15 cellular contexts compared by ENCODE assay signal in the genomic region with DNA sequence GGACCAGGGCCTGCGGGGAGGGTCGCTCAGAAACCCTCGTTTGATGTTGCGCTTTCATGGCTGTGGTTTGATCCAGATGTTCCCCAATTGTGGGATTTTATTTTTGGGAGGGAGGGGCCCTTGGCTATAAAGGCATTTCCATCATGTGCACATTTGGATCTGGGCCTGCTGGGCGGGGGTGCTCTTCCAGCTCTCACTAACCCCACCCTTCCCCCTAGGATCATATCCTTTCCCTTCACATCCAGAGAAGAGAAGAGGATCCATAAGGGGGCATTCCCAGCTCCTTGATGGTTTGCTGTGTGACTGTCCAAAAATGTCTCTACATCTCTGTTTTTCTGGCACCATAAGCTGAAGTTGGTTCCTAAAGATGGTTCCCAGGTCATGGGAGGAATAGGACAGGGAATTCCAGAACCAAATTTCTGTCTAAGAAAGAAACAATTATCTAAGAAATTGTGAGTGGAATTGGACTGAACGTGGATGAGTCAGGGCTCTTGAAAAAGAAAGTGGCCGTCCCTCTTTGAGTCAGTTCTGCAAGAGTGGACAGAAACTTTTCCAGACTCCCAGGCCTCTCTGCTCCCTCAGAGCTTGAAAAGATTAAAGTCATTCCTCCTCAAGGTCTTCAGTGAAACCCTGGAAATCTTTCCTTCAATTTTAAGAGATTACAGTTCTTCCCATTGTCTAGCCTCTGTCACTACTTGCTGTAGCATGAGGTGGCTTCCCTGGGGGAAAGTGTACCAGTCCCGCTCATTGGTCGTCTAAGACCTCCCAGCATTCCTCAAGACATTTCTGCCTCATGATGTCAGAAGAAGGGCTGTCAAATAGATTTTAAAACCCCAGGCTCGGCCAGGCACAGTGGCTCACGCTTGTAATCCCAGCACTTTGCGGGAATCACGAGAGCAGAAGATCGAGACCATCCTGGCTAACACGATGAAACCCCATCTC.
A peak's percentile ranks its signal among the peaks of the same experiment; 100 is the strongest.
DNase-seq lines count a peak whose midpoint lies in the region; ATAC-seq, FAIRE-seq and TF ChIP-seq lines count a peak whose summit lies in the region.
"Had no signal": no experiment of that assay in that cellular context is flagged by ENCODE, and none has a peak within 500 bp of the region (broad histone marks: within the 10 kb centered on the region; RNA-seq: fewer than 3 reads in every experiment).

No MANE protein-coding gene starts in this region.

- H3K27ac ChIP-seq in coronary artery (peak overlapping the region; percentile 48 to 85), subcutaneous abdominal adipose tissue (ENCODE audit: low read depth, low read length) (peak overlapping the region; percentile 72)
- H3K27ac ChIP-seq: parathyroid adenoma, upper lobe of right lung had no signal

- H3K36me3 ChIP-seq in subcutaneous abdominal adipose tissue (ENCODE audit: control insufficient read depth in 5 of 5, insufficient read depth in 5 of 5, low read length in 5 of 5), result no peaks in the 10 kb centered on the region
- H3K36me3 ChIP-seq: upper lobe of right lung had no signal

- peaks cover 14 to 60% (median 38%) of the 10 kb centered on the region in 5 donors for H3K4me1 ChIP-seq in subcutaneous abdominal adipose tissue (ENCODE audit: control insufficient read depth in 5 of 5, insufficient read depth in 5 of 5, low read length in 5 of 5)
- H3K4me1 ChIP-seq: parathyroid adenoma, upper lobe of right lung had no signal

- ATAC-seq in HG03175 (IDR thresholded peaks at IDR 0.05; ENCODE audit: unreplicated experiment), result no peak
- ATAC-seq in GM21825 (IDR thresholded peaks at IDR 0.05; ENCODE audit: unreplicated experiment), result no peak
- ATAC-seq: effector memory CD8-positive, alpha-beta T cell had no signal

- no peaks in the 10 kb centered on the region for H3K9me3 ChIP-seq in subcutaneous abdominal adipose tissue (ENCODE audit: control insufficient read depth in 5 of 5, low read length in 5 of 5)
- H3K9me3 ChIP-seq: upper lobe of right lung had no signal

- peaks cover 0 to 9% (median 4%) of the 10 kb centered on the region in 5 donors for H3K27me3 ChIP-seq in subcutaneous abdominal adipose tissue (ENCODE audit: control insufficient read depth in 5 of 5, insufficient read depth in 4 of 5, low read length in 5 of 5)

- TF ChIP-seq CTCF in coronary artery (IDR thresholded peaks at IDR 0.05), result no peak

- no peak for FAIRE-seq in RCC 7860 (lab: Jason Lieb, UNC)

- H3K4me3 ChIP-seq in coronary artery, result peak overlapping the region; percentile 43
- H3K4me3 ChIP-seq in subcutaneous abdominal adipose tissue (ENCODE audit: low read depth in 1 of 5, low read length in 5 of 5), result peak overlapping the region in 3 of 5 donors; percentile 24 to 59 (median 39)
- H3K4me3 ChIP-seq: upper lobe of right lung had no signal

- DNase-seq in GM04503 (ENCODE audit: low read depth), result peak; percentile 73
- no peak for DNase-seq in coronary artery (ENCODE audit: low spot score)
- peak; percentile 48 for DNase-seq in kidney tubule cell (ENCODE audit: low spot score)
- no peak for DNase-seq in RCC 7860 (ENCODE audit: low spot score)
- DNase-seq in OCI-M2 (lab: John Stamatoyannopoulos, UW; ENCODE audit: unreplicated experiment), result no peak
- DNase-seq: activated CD4-positive, alpha-beta T cell treated with anti-CD3 and anti-CD28 coated beads, Interleukin-2, amount 50 U/mL, for 1 hour; activated naive CD8-positive, alpha-beta T cell treated with anti-CD3 and anti-CD28 coated beads for 36 hours; effector memory CD8-positive, alpha-beta T cell; NCI-H1105 treated with DMSO at 0.1 percent for 48 hours; NCI-H526 treated with DMSO at 0.1 percent for 48 hours; upper lobe of right lung had no signal

- H3K9ac ChIP-seq in subcutaneous abdominal adipose tissue (ENCODE audit: low read length in 5 of 5), result peak overlapping the region in 3 of 5 donors; percentile 32 to 63 (median 48)
- H3K9ac ChIP-seq: parathyroid adenoma had no signal

Comparison
In these comparisons a context has a peak if more than half of its experiments do, and no peak if none do; other contexts are left out.
1. DNase-seq: peak in GM04503 (single experiment) and kidney tubule cell (single experiment); none in coronary artery (single experiment), RCC 7860 (single experiment) and OCI-M2 (single experiment).